Comparison of ENCODE assay signal across 33 cellular contexts in genomic region chr2:106977707-106978106, GRCh38.
DNase-seq lines count a peak whose midpoint lies in the region; ATAC-seq, FAIRE-seq and TF ChIP-seq lines count a peak whose summit lies in the region.
"Had no signal": no experiment of that assay in that cellular context is flagged by ENCODE, and none has a peak within 500 bp of the region (broad histone marks: within the 10 kb centered on the region; RNA-seq: fewer than 3 reads in every experiment).

No MANE protein-coding gene starts in this region.

- no peaks in the 10 kb centered on the region for H3K79me2 ChIP-seq in astrocyte (ENCODE audit: insufficient read depth, low read length)

- H3K27me3 ChIP-seq in AG04450 (ENCODE audit: control insufficient read depth, insufficient read depth, low read length), result no peaks in the 10 kb centered on the region
- H3K27me3 ChIP-seq in astrocyte (ENCODE audit: insufficient read depth, low read length), result no peaks in the 10 kb centered on the region
- no peaks in the 10 kb centered on the region for H3K27me3 ChIP-seq in uterus
- H3K27me3 ChIP-seq: neural progenitor cell, right lobe of liver, suprapubic skin, upper lobe of right lung had no signal

- H3K4me1 Mint-ChIP-seq in astrocyte (ENCODE audit: low read depth, unreplicated experiment) (peaks cover 45% of the 10 kb centered on the region), nephron (peaks cover 29% of the 10 kb centered on the region)
- H3K4me1 Mint-ChIP-seq: activated B cell treated with CpG ODN at 0.5 μM for 24 hours; activated CD8-positive, alpha-beta memory T cell treated with anti-CD3 and anti-CD28 coated beads, Interleukin-2, amount 10 ng/mL, durations not matched to agents 7 days and 5 days; CD4-positive, CD25-positive, alpha-beta regulatory T cell; GM23338; neural progenitor cell had no signal

- H4K20me1 ChIP-seq in astrocyte (ENCODE audit: insufficient read depth, low read length), result no peaks in the 10 kb centered on the region

- H3K27me3 Mint-ChIP-seq in astrocyte (ENCODE audit: low read depth, unreplicated experiment) (no peaks in the 10 kb centered on the region), nephron (ENCODE audit: low read depth) (no peaks in the 10 kb centered on the region)
- H3K27me3 Mint-ChIP-seq: activated B cell treated with CpG ODN at 0.5 μM for 24 hours; activated CD8-positive, alpha-beta memory T cell treated with anti-CD3 and anti-CD28 coated beads, Interleukin-2, amount 10 ng/mL, durations not matched to agents 7 days and 5 days had no signal

- no peaks in the 10 kb centered on the region for H3K9me3 Mint-ChIP-seq in astrocyte (ENCODE audit: unreplicated experiment)
- peaks cover under 1% of the 10 kb centered on the region for H3K9me3 Mint-ChIP-seq in nephron
- H3K9me3 Mint-ChIP-seq: GM23338, neural progenitor cell had no signal

- H3K27ac ChIP-seq in AG04450 (ENCODE audit: low read depth, low read length) (no peak overlapping the region), astrocyte (ENCODE audit: low read depth, low read length) (peak overlapping the region; percentile 57), uterus (no peak overlapping the region)
- H3K27ac ChIP-seq: cardiac muscle cell, HL-60, neural progenitor cell, PC-9, right lobe of liver, suprapubic skin, upper lobe of right lung had no signal

- peak overlapping the region; percentile 8 for H3K27ac Mint-ChIP-seq in astrocyte (ENCODE audit: unreplicated experiment)
- peak overlapping the region; percentile 94 to 96 (median 95) for H3K27ac Mint-ChIP-seq in nephron
- H3K27ac Mint-ChIP-seq: activated B cell treated with CpG ODN at 0.5 μM for 24 hours; activated CD8-positive, alpha-beta memory T cell treated with anti-CD3 and anti-CD28 coated beads, Interleukin-2, amount 10 ng/mL, durations not matched to agents 7 days and 5 days; activated T-cell treated with anti-CD3 and anti-CD28 coated beads, Interleukin-2, amount 50 U/mL, for 72 hours; CD4-positive, CD25-positive, alpha-beta regulatory T cell; GM23338; neural progenitor cell had no signal

- FAIRE-seq in astrocyte (lab: Jason Lieb, UNC), result no peak
- FAIRE-seq: D721Med, GM12891, keratinocyte had no signal

- POLR2A ChIA-PET in AG04450 (lab: Yijun Ruan, JAX), result no interaction called here

- H3K36me3 Mint-ChIP-seq in astrocyte (ENCODE audit: low read depth, unreplicated experiment) (no peaks in the 10 kb centered on the region), nephron (ENCODE audit: low read depth) (no peaks in the 10 kb centered on the region)
- H3K36me3 Mint-ChIP-seq: activated CD8-positive, alpha-beta memory T cell treated with anti-CD3 and anti-CD28 coated beads, Interleukin-2, amount 10 ng/mL, durations not matched to agents 7 days and 5 days; CD4-positive, CD25-positive, alpha-beta regulatory T cell; neural progenitor cell had no signal

- no peak overlapping the region for H3K4me2 ChIP-seq in astrocyte (ENCODE audit: low read length)
- H3K4me2 ChIP-seq: GM23338, neural progenitor cell, PC-9 had no signal

- CTCF ChIA-PET in AG04450 (lab: Charles Lee), result no interaction called here

- TF ChIP-seq CTCF in AG04450 (IDR thresholded peaks at IDR 0.05; ENCODE audit: low read depth, low read length) (no peak), astrocyte (IDR thresholded peaks at IDR 0.05; ENCODE audit: insufficient read depth, low read depth, low read length) (no peak), nephron (IDR thresholded peaks at IDR 0.05; ENCODE audit: unreplicated experiment in 3 of 3) (no peak), uterus (IDR thresholded peaks at IDR 0.05) (no peak)

- TF ChIP-seq POLR2A in uterus (IDR thresholded peaks at IDR 0.05), result no peak

- H3K4me1 ChIP-seq in astrocyte (ENCODE audit: insufficient read depth, low read length) (peaks cover 3% of the 10 kb centered on the region), uterus (no peaks in the 10 kb centered on the region)
- H3K4me1 ChIP-seq: neural progenitor cell, right lobe of liver, suprapubic skin, upper lobe of right lung had no signal

- no peaks in the 10 kb centered on the region for H3K36me3 ChIP-seq in astrocyte (ENCODE audit: insufficient read depth, low read length)
- H3K36me3 ChIP-seq in uterus, result no peaks in the 10 kb centered on the region
- H3K36me3 ChIP-seq: cardiac muscle cell, neural progenitor cell, right lobe of liver, suprapubic skin, upper lobe of right lung had no signal

- intact Hi-C loops in uterus (cut with DNase I; ENCODE audit: low total_unique reads), result no loop called here

- H3K4me3 ChIP-seq in AG04450 (ENCODE audit: low read depth, low read length) (no peak overlapping the region), astrocyte (ENCODE audit: insufficient read depth, low read depth, low read length) (no peak overlapping the region), uterus (no peak overlapping the region)
- H3K4me3 ChIP-seq: cardiac muscle cell, GM23338, neural progenitor cell, PC-9, right lobe of liver, suprapubic skin, upper lobe of right lung had no signal

- H3K9me3 ChIP-seq in AG04450 (ENCODE audit: control insufficient read depth, insufficient read depth, low read length), result no peaks in the 10 kb centered on the region
- no peaks in the 10 kb centered on the region for H3K9me3 ChIP-seq in astrocyte (ENCODE audit: insufficient read depth, low read depth, low read length)
- H3K9me3 ChIP-seq in uterus, result no peaks in the 10 kb centered on the region
- H3K9me3 ChIP-seq: right lobe of liver, suprapubic skin, upper lobe of right lung had no signal

- H3K4me3 Mint-ChIP-seq in astrocyte (ENCODE audit: unreplicated experiment) (no peak overlapping the region), nephron (peak overlapping the region; percentile 4 to 19 (median 15))
- H3K4me3 Mint-ChIP-seq: activated B cell treated with CpG ODN at 0.5 μM for 24 hours; activated CD8-positive, alpha-beta memory T cell treated with anti-CD3 and anti-CD28 coated beads, Interleukin-2, amount 10 ng/mL, durations not matched to agents 7 days and 5 days; activated T-cell treated with anti-CD3 and anti-CD28 coated beads, Interleukin-2, amount 50 U/mL, for 72 hours; CD4-positive, CD25-positive, alpha-beta regulatory T cell; GM23338; neural progenitor cell had no signal

- no peak overlapping the region for H2AFZ ChIP-seq in astrocyte (ENCODE audit: low read depth, low read length)
- H2AFZ ChIP-seq: PC-9 had no signal

- DNase-seq in AG04450 (ENCODE audit: low read depth, low spot score), result peak; percentile 37
- DNase-seq in astrocyte (ENCODE audit: low read depth), result peak; percentile 47
- peak; percentile 67 for DNase-seq in fibroblast of peridontal ligament (ENCODE audit: extremely low read depth)
- no peak for DNase-seq in uterus
- DNase-seq in NCI-H1092 (lab: John Stamatoyannopoulos, UW), result no peak
- DNase-seq in NCI-H1436 (lab: John Stamatoyannopoulos, UW), result no peak
- DNase-seq: activated B cell treated with CpG ODN at 0.5 μM for 24 hours; activated CD8-positive, alpha-beta memory T cell treated with anti-CD3 and anti-CD28 coated beads, Interleukin-2, amount 10 ng/mL, durations not matched to agents 7 days and 5 days; activated naive CD4-positive, alpha-beta T cell; activated T-cell treated with anti-CD3 and anti-CD28 coated beads, Interleukin-2, amount 50 U/mL, for 72 hours; CD4-positive, CD25-positive, alpha-beta regulatory T cell; dermis blood vessel endothelial cell; EL; Karpas-422; NCI-H2171; NCI-H524 treated with DMSO at 0.1 percent for 48 hours; NK-92 treated with Interleukin-12 subunit alpha and Interleukin-12 subunit beta, amount 100 ng/mL, for 24 hours; PC-9; right lobe of liver; SHP77; stimulated activated naive CD4-positive, alpha-beta T cell; SW 1271; upper lobe of right lung had no signal

- H3K9ac ChIP-seq in astrocyte (ENCODE audit: low read length), result no peak overlapping the region
- H3K9ac ChIP-seq: neural progenitor cell had no signal

- no peak for ATAC-seq in GM18873 (IDR thresholded peaks at IDR 0.05; ENCODE audit: low FRiP score, unreplicated experiment)
- ATAC-seq: activated CD8-positive, alpha-beta memory T cell treated with anti-CD3 and anti-CD28 coated beads, Interleukin-2, amount 10 ng/mL, durations not matched to agents 7 days and 5 days; activated T-cell treated with anti-CD3 and anti-CD28 coated beads, Interleukin-2, amount 50 U/mL, for 72 hours; GM23338; right lobe of liver; upper lobe of right lung had no signal

Comparison
In these comparisons a context has a peak if more than half of its experiments do, and no peak if none do; other contexts are left out.
1. DNase-seq: peak in AG04450 (single experiment), astrocyte (single experiment) and fibroblast of peridontal ligament (single experiment); none in uterus (0 of 2), NCI-H1092 (single experiment) and NCI-H1436 (single experiment).